ENCODE assay signal across 19 cellular contexts in genomic region chr12:38930994-38931393, GRCh38. TPM values are rescaled to one million over a fixed set of nuclear protein-coding genes. Genes with fewer than 3 reads are reported as not detected.
A peak's percentile ranks its signal among the peaks of the same experiment; 100 is the strongest.
DNase-seq lines count a peak whose midpoint lies in the region; ATAC-seq, FAIRE-seq and TF ChIP-seq lines count a peak whose summit lies in the region.
"Had no signal": no experiment of that assay in that cellular context is flagged by ENCODE, and none has a peak within 500 bp of the region (broad histone marks: within the 10 kb centered on the region; RNA-seq: fewer than 3 reads in every experiment).

No MANE protein-coding gene starts in this region.

- H3K4me3 Mint-ChIP-seq in MCF 10A (ENCODE audit: unreplicated experiment) = no peak overlapping the region
- H3K4me3 Mint-ChIP-seq in stimulated activated effector memory CD8-positive, alpha-beta T cell treated with anti-CD3 and anti-CD28 coated beads, Interleukin-12 subunit alpha, Interleukin-12 subunit beta, amount 100 ng/mL, for 72 hours = no peak overlapping the region
- H3K4me3 Mint-ChIP-seq in effector memory CD8-positive, alpha-beta T cell = no peak overlapping the region

- FAIRE-seq in RCC 7860 (lab: Jason Lieb, UNC) = no peak
- no peak for FAIRE-seq in bronchial epithelial cell (lab: Jason Lieb, UNC)
- FAIRE-seq: H1 had no signal

- CTCF ChIA-PET in MCF 10A (lab: Yijun Ruan, JAX) = interaction anchor here (2.1 kb wide), 1 partner anchor 25 kb away, joined by 7 read pairs; no protein-coding TSS in a partner anchor

- H3K27ac Mint-ChIP-seq in MCF 10A (ENCODE audit: low read depth, unreplicated experiment) = no peak overlapping the region
- no peak overlapping the region for H3K27ac Mint-ChIP-seq in stimulated activated effector memory CD8-positive, alpha-beta T cell treated with anti-CD3 and anti-CD28 coated beads, Interleukin-12 subunit alpha, Interleukin-12 subunit beta, amount 100 ng/mL, for 72 hours
- H3K27ac Mint-ChIP-seq in effector memory CD8-positive, alpha-beta T cell = no peak overlapping the region
- H3K27ac Mint-ChIP-seq: IgD-negative memory B cell had no signal

- H3K36me3 Mint-ChIP-seq in MCF 10A (ENCODE audit: insufficient read depth, unreplicated experiment) = no peaks in the 10 kb centered on the region
- no peaks in the 10 kb centered on the region for H3K36me3 Mint-ChIP-seq in stimulated activated effector memory CD8-positive, alpha-beta T cell treated with anti-CD3 and anti-CD28 coated beads, Interleukin-12 subunit alpha, Interleukin-12 subunit beta, amount 100 ng/mL, for 72 hours
- H3K36me3 Mint-ChIP-seq in effector memory CD8-positive, alpha-beta T cell (ENCODE audit: insufficient read depth) = no peaks in the 10 kb centered on the region
- H3K36me3 Mint-ChIP-seq: CD4-positive, alpha-beta memory T cell; IgD-negative memory B cell had no signal

- peak; percentile 47 for ATAC-seq in stimulated activated effector memory CD8-positive, alpha-beta T cell treated with anti-CD3 and anti-CD28 coated beads, Interleukin-12 subunit alpha, Interleukin-12 subunit beta, amount 100 ng/mL, for 72 hours
- ATAC-seq in effector memory CD8-positive, alpha-beta T cell (replicated peaks) = no peak
- ATAC-seq: SK-N-SH treated with all-trans-retinoic acid at 6 μM for 48 hours had no signal

- H3K4me1 ChIP-seq in breast epithelium = no peaks in the 10 kb centered on the region
- H3K4me1 ChIP-seq: Peyer's patch had no signal

- no peak for TF ChIP-seq POLR2A in breast epithelium (IDR thresholded peaks at IDR 0.05)

- POLR2A ChIA-PET in MCF 10A (lab: Yijun Ruan, JAX) = no interaction called here

- peaks cover 5% of the 10 kb centered on the region for H3K4me1 Mint-ChIP-seq in MCF 10A (ENCODE audit: insufficient read depth, unreplicated experiment)
- H3K4me1 Mint-ChIP-seq in stimulated activated effector memory CD8-positive, alpha-beta T cell treated with anti-CD3 and anti-CD28 coated beads, Interleukin-12 subunit alpha, Interleukin-12 subunit beta, amount 100 ng/mL, for 72 hours = no peaks in the 10 kb centered on the region
- peaks cover 0 to 1% of the 10 kb centered on the region in 2 donors for H3K4me1 Mint-ChIP-seq in effector memory CD8-positive, alpha-beta T cell (ENCODE audit: low read depth in 2 of 2)
- H3K4me1 Mint-ChIP-seq: IgD-negative memory B cell had no signal

- no peaks in the 10 kb centered on the region for H3K9me3 Mint-ChIP-seq in MCF 10A (ENCODE audit: unreplicated experiment)
- H3K9me3 Mint-ChIP-seq in stimulated activated effector memory CD8-positive, alpha-beta T cell treated with anti-CD3 and anti-CD28 coated beads, Interleukin-12 subunit alpha, Interleukin-12 subunit beta, amount 100 ng/mL, for 72 hours = no peaks in the 10 kb centered on the region
- H3K9me3 Mint-ChIP-seq in effector memory CD8-positive, alpha-beta T cell = no peaks in the 10 kb centered on the region

- intact Hi-C loops in MCF 10A (cut with micrococcal nuclease) = no loop called here
- intact Hi-C loops in breast epithelium (cut with DNase I; ENCODE audit: low total_unique reads) = no loop called here

- DNase-seq in MCF 10A (ENCODE audit: unreplicated experiment) (peak; percentile 3), breast epithelium (ENCODE audit: low spot score in 2 of 2) (no peak), RCC 7860 (ENCODE audit: low spot score) (peak; percentile 11), bronchial epithelial cell (ENCODE audit: low read depth) (peak; percentile 67), SIG-M5 (lab: John Stamatoyannopoulos, UW) (no peak), NCI-H748 (lab: John Stamatoyannopoulos, UW; ENCODE audit: unreplicated experiment) (no peak)
- no peak for DNase-seq in stimulated activated effector memory CD8-positive, alpha-beta T cell treated with anti-CD3 and anti-CD28 coated beads, Interleukin-12 subunit alpha, Interleukin-12 subunit beta, amount 100 ng/mL, for 72 hours (ENCODE audit: low spot score in 2 of 2)
- no peak for DNase-seq in effector memory CD8-positive, alpha-beta T cell
- DNase-seq: 8988T; CD4-positive, alpha-beta memory T cell; NCI-H1436 treated with DMSO at 0.1 percent for 48 hours; NCI-H2081; NCI-H774; Peyer's patch; SHP77 had no signal

- no peaks in the 10 kb centered on the region for H3K27me3 Mint-ChIP-seq in MCF 10A (ENCODE audit: insufficient read depth, unreplicated experiment)
- peaks cover 0 to 7% of the 10 kb centered on the region in 2 donors for H3K27me3 Mint-ChIP-seq in effector memory CD8-positive, alpha-beta T cell
- H3K27me3 Mint-ChIP-seq: CD4-positive, alpha-beta memory T cell; IgD-negative memory B cell had no signal

- H3K9me3 ChIP-seq in breast epithelium = no peaks in the 10 kb centered on the region
- H3K9me3 ChIP-seq: Peyer's patch had no signal

- TF ChIP-seq CTCF in MCF 10A (IDR thresholded peaks at IDR 0.05; ENCODE audit: unreplicated experiment) (no peak), breast epithelium (IDR thresholded peaks at IDR 0.05) (no peak), bronchial epithelial cell (IDR thresholded peaks at IDR 0.05; ENCODE audit: insufficient read depth, low read length, severe bottlenecking) (no peak)

- H3K36me3 ChIP-seq in breast epithelium (no peaks in the 10 kb centered on the region), bronchial epithelial cell (ENCODE audit: control insufficient read depth, insufficient read depth, low read length) (no peaks in the 10 kb centered on the region)
- H3K36me3 ChIP-seq: Peyer's patch had no signal

- H3K4me3 ChIP-seq in breast epithelium (no peak overlapping the region), bronchial epithelial cell (ENCODE audit: low read depth, low read length) (no peak overlapping the region)
- H3K4me3 ChIP-seq: Peyer's patch had no signal

- H3K27ac ChIP-seq in breast epithelium = no peak overlapping the region
- H3K27ac ChIP-seq: Peyer's patch had no signal

- BruUV-seq in MCF 10A (replicated peaks; lab: Mats Ljungman, UMichigan) = no TSS peak

- H3K27me3 ChIP-seq in breast epithelium = no peaks in the 10 kb centered on the region
- no peaks in the 10 kb centered on the region for H3K27me3 ChIP-seq in bronchial epithelial cell (ENCODE audit: control insufficient read depth, insufficient read depth, low read length)
- H3K27me3 ChIP-seq: Peyer's patch had no signal

RNA-seq across cellular contexts. Expression of gene CPNE8, which starts 25.6 kb away (rescaled TPM):
- total RNA-seq in MCF 10A (2022) (17.0 and 20.1 TPM in 2 replicates), breast epithelium (10 to 100 TPM; 11.3 to 29.8 (median 28.3) TPM), bronchial epithelial cell (6.8 and 7.1 TPM in 2 replicates)
- total RNA-seq: LHCN-M2 had no signal

Comparison
In these comparisons a context has a peak if more than half of its experiments do, and no peak if none do; other contexts are left out.
1. DNase-seq: peak in MCF 10A (single experiment), RCC 7860 (single experiment) and bronchial epithelial cell (single experiment); none in breast epithelium (0 of 2), stimulated activated effector memory CD8-positive, alpha-beta T cell treated with anti-CD3 and anti-CD28 coated beads, Interleukin-12 subunit alpha, Interleukin-12 subunit beta, amount 100 ng/mL, for 72 hours (0 of 2), effector memory CD8-positive, alpha-beta T cell (0 of 3), SIG-M5 (single experiment) and NCI-H748 (single experiment).